In genomic region chr1:201275266-201275666, GRCh38 we compare ENCODE assay signal across 9 cellular contexts. TPM values are rescaled to one million over a fixed set of nuclear protein-coding genes. Genes with fewer than 3 reads are reported as not detected.
A peak's percentile ranks its signal among the peaks of the same experiment; 100 is the strongest.
DNase-seq lines count a peak whose midpoint lies in the region; ATAC-seq, FAIRE-seq and TF ChIP-seq lines count a peak whose summit lies in the region.
"Had no signal": no experiment of that assay in that cellular context is flagged by ENCODE, and none has a peak within 500 bp of the region (broad histone marks: within the 10 kb centered on the region; RNA-seq: fewer than 3 reads in every experiment).

No MANE protein-coding gene starts in this region.

- CTCF ChIA-PET in RWPE1 (lab: Yijun Ruan, JAX): interaction anchor here (0.7 to 2.0 kb wide), 4 partner anchors 8 to 33 kb away, joined by 3 to 9 read pairs (median 9); partner anchors contain the start of gene PKP1

- H3K27ac ChIP-seq in RWPE1 (peak overlapping the region; percentile 91), stomach (peak overlapping the region in 2 of 5 donors; percentile 12 to 62)
- H3K27ac ChIP-seq: gastroesophageal sphincter had no signal

- H3K4me3 ChIP-seq in fibroblast of villous mesenchyme (ENCODE audit: low read depth, low read length) (no peak overlapping the region), stomach (no peak overlapping the region)
- H3K4me3 ChIP-seq: gastroesophageal sphincter had no signal

- no peak for TF ChIP-seq EP300 in stomach (IDR thresholded peaks at IDR 0.05)

- 27 to 53% (median 44%) methylated on average over 8 to 14 of the region's 14 CpGs for WGBS in stomach, 5 donors

- TF ChIP-seq POLR2A in H54 (IDR thresholded peaks at IDR 0.05; ENCODE audit: low read depth, low read length) (peak; percentile 26; the same call in 1 of the 2 replicates), stomach (IDR thresholded peaks at IDR 0.05) (no peak)

- intact Hi-C loops in stomach (cut with DNase I; ENCODE audit: low total_unique reads): no loop called here

- peaks cover 0 to 34% (median 0%) of the 10 kb centered on the region in 3 donors for H3K27me3 ChIP-seq in stomach

- no peak for FAIRE-seq in H54 (lab: Jason Lieb, UNC)

- no peaks in the 10 kb centered on the region for H3K36me3 ChIP-seq in stomach
- H3K36me3 ChIP-seq: gastroesophageal sphincter had no signal

- ATAC-seq in GM18498 (IDR thresholded peaks at IDR 0.05; ENCODE audit: unreplicated experiment): no peak
- ATAC-seq in HG03196 (IDR thresholded peaks at IDR 0.05; ENCODE audit: unreplicated experiment): no peak
- ATAC-seq in HG02885 (IDR thresholded peaks at IDR 0.05; ENCODE audit: poor library complexity, unreplicated experiment): no peak
- ATAC-seq: gastroesophageal sphincter had no signal

- no peaks in the 10 kb centered on the region for H3K9me3 ChIP-seq in stomach
- H3K9me3 ChIP-seq: gastroesophageal sphincter had no signal

- POLR2A ChIA-PET in RWPE1 (lab: Yijun Ruan, JAX; ENCODE audit: low non-redundant PET): interaction anchor here (0.7 to 2.3 kb wide), 4 partner anchors 9 to 65 kb away, joined by 3 to 8 read pairs (median 4); no protein-coding TSS in a partner anchor

- TF ChIP-seq CTCF in RWPE1 (conservative IDR thresholded peaks at IDR 0.05; ENCODE audit: low read depth) (no peak), fibroblast of villous mesenchyme (IDR thresholded peaks at IDR 0.05; ENCODE audit: insufficient read depth, low read depth, low read length) (no peak), stomach (IDR thresholded peaks at IDR 0.05) (no peak)

- peaks cover 0 to 5% (median 0%) of the 10 kb centered on the region in 4 donors for H3K4me1 ChIP-seq in stomach
- H3K4me1 ChIP-seq: gastroesophageal sphincter had no signal

- peak; percentile 92 for DNase-seq in H54 (ENCODE audit: insufficient read length, low spot score)
- peak; percentile 99 for DNase-seq in RWPE1 (ENCODE audit: low spot score)
- DNase-seq in fibroblast of villous mesenchyme (ENCODE audit: low read depth): peak; percentile 36
- DNase-seq in stomach: peak; percentile 87

RNA-seq across cellular contexts. Expression of gene PKP1, which starts 8.0 kb away (rescaled TPM):
- total RNA-seq in fibroblast of villous mesenchyme: under 0.01 TPM in 1 of 2 replicates, not detected in the other
- 1 to 10 TPM in 1 of 5 donors, under 1 TPM in 3, not detected in 1; under 0.01 to 3.5 (median 0.40) TPM for total RNA-seq in stomach
- 10 to 100 TPM in 1 of 3 donors, under 1 TPM in 1, not detected in 1; 0.12 to 42.2 TPM for polyA plus RNA-seq in stomach
- total RNA-seq: activated T-helper 1 cell treated with anti-CD3 and anti-CD28 coated beads, Interleukin-12 subunit alpha, Interleukin-12 subunit beta, Interleukin-2, Interleukin-4 antibody, amounts not matched to agents 30 ng/mL and 10 ng/mL and 1 ng/mL, durations not matched to agents 14 hours and 24 hours and 36 hours had no signal

Comparison
In these comparisons a context has a peak if more than half of its experiments do, and no peak if none do; other contexts are left out.
1. DNase-seq: peak in every context shown above with its lines; median percentile 99 in RWPE1; 92 in H54; 87 in stomach; 36 in fibroblast of villous mesenchyme.